ENCODE assay signal across 1 cellular context in genomic region chr3:127736801-127737539, GRCh38.
A peak's percentile ranks its signal among the peaks of the same experiment; 100 is the strongest.
TF ChIP-seq lines count a peak whose summit lies in the region.

No MANE protein-coding gene starts in this region.

TF ChIP-seq in HepG2, 621 proteins besides CTCF, POLR2A, EP300 and RAD21:
- TF ChIP-seq CREB1 (IDR thresholded peaks at IDR 0.05) (0 out of 2 replicates have a peak, but pooled peaks have one; percentile 6), CREB1 (CRISPR knock-in tag; IDR thresholded peaks at IDR 0.05) (no peak), ZNF121 (CRISPR knock-in tag; IDR thresholded peaks at IDR 0.05) (no peak)
